1 cellular context compared by ENCODE assay signal in genomic region chr2:216863946-216864345, GRCh38.
TF ChIP-seq lines count a peak whose summit lies in the region.

No MANE protein-coding gene starts in this region.

TF ChIP-seq in HepG2, 621 proteins besides CTCF, POLR2A, EP300 and RAD21:
- TF ChIP-seq PPARG (CRISPR knock-in tag; conservative IDR thresholded peaks at IDR 0.05) (peak; percentile 79), RARA (CRISPR knock-in tag; IDR thresholded peaks at IDR 0.05) (peak; percentile 50), NONO (IDR thresholded peaks at IDR 0.05) (no peak), NONO (CRISPR knock-in tag; conservative IDR thresholded peaks at IDR 0.05) (no peak), RXRA (CRISPR knock-in tag; IDR thresholded peaks at IDR 0.05) (peak; percentile 76; the same call in 1 of the 2 replicates), SMAD9 (CRISPR knock-in tag; IDR thresholded peaks at IDR 0.05) (0 out of 2 replicates have a peak, but pooled peaks have one; percentile 29), NR2F6 (IDR thresholded peaks at IDR 0.05) (0 out of 2 replicates have a peak, but pooled peaks have one; percentile 11), NR2F6 (CRISPR knock-in tag; IDR thresholded peaks at IDR 0.05) (no peak), AHDC1 (CRISPR knock-in tag; IDR thresholded peaks at IDR 0.05; ENCODE audit: borderline replicate concordance) (peak; percentile 48; the same call in 1 of the 2 replicates), RXRB (CRISPR knock-in tag; IDR thresholded peaks at IDR 0.05; ENCODE audit: borderline replicate concordance) (peak; percentile 59; the same call in 1 of the 2 replicates), RFXANK (CRISPR knock-in tag; IDR thresholded peaks at IDR 0.05) (no peak), KDM6A (CRISPR knock-in tag; IDR thresholded peaks at IDR 0.05; ENCODE audit: low read depth) (no peak), ZBTB7A (CRISPR knock-in tag; IDR thresholded peaks at IDR 0.05) (no peak), PAXIP1 (CRISPR knock-in tag; conservative IDR thresholded peaks at IDR 0.05) (peak; percentile 26; the same call in 1 of the 2 replicates), FOSL2 (CRISPR knock-in tag; IDR thresholded peaks at IDR 0.05) (peak; percentile 71), ATM (IDR thresholded peaks at IDR 0.05; ENCODE audit: borderline replicate concordance) (no peak)
